Comparison of ENCODE assay signal across 8 cellular contexts in genomic region chr11:118928108-118928869, GRCh38. TPM values are rescaled to one million over a fixed set of nuclear protein-coding genes. Genes with fewer than 3 reads are reported as not detected.
DNase-seq lines count a peak whose midpoint lies in the region; ATAC-seq and TF ChIP-seq lines count a peak whose summit lies in the region.

No MANE protein-coding gene starts in this region.

- H3K27ac ChIP-seq in OCI-LY3 (ENCODE audit: low read length) = peak overlapping the region; percentile 78

- H3K4me3 ChIP-seq in OCI-LY3 (ENCODE audit: low read length) = peak overlapping the region; percentile 85
- peak overlapping the region; percentile 74 for H3K4me3 ChIP-seq in epithelial cell of esophagus (ENCODE audit: low read length)
- peak overlapping the region; percentile 65 for H3K4me3 ChIP-seq in mucosa of descending colon

- ATAC-seq in GM21576 (IDR thresholded peaks at IDR 0.05; ENCODE audit: unreplicated experiment) (peak; percentile 46), mucosa of descending colon (peak; percentile 69)

- peaks cover 5% of the 10 kb centered on the region; the same call in 1 of the 2 replicates for H3K27me3 ChIP-seq in OCI-LY3 (ENCODE audit: low read depth, low read length)

- TF ChIP-seq CTCF in OCI-LY3 (IDR thresholded peaks at IDR 0.05; ENCODE audit: low read depth, low read length) (peak; percentile 89), epithelial cell of esophagus (IDR thresholded peaks at IDR 0.05; ENCODE audit: insufficient read depth, low read depth, low read length, missing control alignments) (peak; percentile 88), mucosa of descending colon (IDR thresholded peaks at IDR 0.05) (peak; percentile 77)

- peak overlapping the region; percentile 49; the same call in 1 of the 2 replicates for H2AFZ ChIP-seq in OCI-LY3 (ENCODE audit: low read depth, low read length)

- H3K9me3 ChIP-seq in OCI-LY3 (ENCODE audit: insufficient read depth, low read length) = no peaks in the 10 kb centered on the region
- H3K9me3 ChIP-seq in mucosa of descending colon = no peaks in the 10 kb centered on the region

- no peaks in the 10 kb centered on the region for H3K36me3 ChIP-seq in OCI-LY3 (replicated peaks; ENCODE audit: low read depth, low read length)
- H3K36me3 ChIP-seq in mucosa of descending colon (ENCODE audit: low read depth) = no peaks in the 10 kb centered on the region

- intact Hi-C loops in mucosa of descending colon (cut with DNase I, micrococcal nuclease) = no loop called here

- DNase-seq in Caki2 (ENCODE audit: low read depth) = peak; percentile 91
- DNase-seq in activated T-cell treated with anti-CD3 and anti-CD28 coated beads for 1 hour (ENCODE audit: low read depth) = peak; percentile 92
- DNase-seq in epithelial cell of esophagus (ENCODE audit: low read depth) = peak; percentile 97
- peak; percentile 92 to 95 (median 95) for DNase-seq in mucosa of descending colon
- peak; percentile 83 to 89 for DNase-seq in stimulated activated CD8-positive, alpha-beta memory T cell treated with anti-CD3 and anti-CD28 coated beads, Interleukin-4, amount 100 ng/mL, for 4 hours (ENCODE audit: low read depth in 2 of 2, low spot score in 1 of 2)

- peak overlapping the region; percentile 95 for H3K4me2 ChIP-seq in OCI-LY3 (ENCODE audit: low read length)

- H3K4me1 ChIP-seq in OCI-LY3 (ENCODE audit: low read length) = peaks cover 33% of the 10 kb centered on the region
- H3K4me1 ChIP-seq in mucosa of descending colon (ENCODE audit: low read depth) = peaks cover 21% of the 10 kb centered on the region

- in situ Hi-C loops in Caki2 (cut with HindIII; ENCODE audit: low pct_unique_long_range_greater_than_20kb, low sequenced_read_pairs) = no loop called here

- 0 out of 2 replicates have a peak, but pooled peaks have one; percentile 41 for TF ChIP-seq EP300 in Ishikawa (IDR thresholded peaks at IDR 0.05; ENCODE audit: borderline replicate concordance)

- H3K79me2 ChIP-seq in OCI-LY3 (ENCODE audit: low read length) = peaks cover 21% of the 10 kb centered on the region

- TF ChIP-seq RAD21 in Ishikawa (IDR thresholded peaks at IDR 0.05; ENCODE audit: low read depth) = peak; percentile 93

- H3K9ac ChIP-seq in OCI-LY3 (ENCODE audit: low read length) = peak overlapping the region; percentile 76

- no peaks in the 10 kb centered on the region for H4K20me1 ChIP-seq in OCI-LY3 (ENCODE audit: insufficient read depth, low read length)

TF ChIP-seq in Ishikawa, 13 proteins besides CTCF, POLR2A, EP300 and RAD21:
- TF ChIP-seq TCF12 (IDR thresholded peaks at IDR 0.05; ENCODE audit: low read depth) (0 out of 2 replicates have a peak, but pooled peaks have one; percentile 63), FOXM1 (IDR thresholded peaks at IDR 0.05; ENCODE audit: borderline replicate concordance, low read depth) (peak; percentile 32; the same call in 1 of the 2 replicates), NFIC (IDR thresholded peaks at IDR 0.05) (peak; percentile 46), ZBTB7A (IDR thresholded peaks at IDR 0.05; ENCODE audit: low read depth) (peak; percentile 77), TAF1 (IDR thresholded peaks at IDR 0.05; ENCODE audit: low read depth) (peak; percentile 43; the same call in 1 of the 2 replicates), CEBPB (IDR thresholded peaks at IDR 0.05) (no peak), TEAD4 (IDR thresholded peaks at IDR 0.05) (no peak; the same call in 1 of the 2 replicates), EGR1 (IDR thresholded peaks at IDR 0.05) (no peak), CREB1 (IDR thresholded peaks at IDR 0.05; ENCODE audit: low read depth) (no peak), YY1 (IDR thresholded peaks at IDR 0.05; ENCODE audit: low read depth) (peak; percentile 29; the same call in 1 of the 2 replicates)
- TF ChIP-seq, protein P1, sequence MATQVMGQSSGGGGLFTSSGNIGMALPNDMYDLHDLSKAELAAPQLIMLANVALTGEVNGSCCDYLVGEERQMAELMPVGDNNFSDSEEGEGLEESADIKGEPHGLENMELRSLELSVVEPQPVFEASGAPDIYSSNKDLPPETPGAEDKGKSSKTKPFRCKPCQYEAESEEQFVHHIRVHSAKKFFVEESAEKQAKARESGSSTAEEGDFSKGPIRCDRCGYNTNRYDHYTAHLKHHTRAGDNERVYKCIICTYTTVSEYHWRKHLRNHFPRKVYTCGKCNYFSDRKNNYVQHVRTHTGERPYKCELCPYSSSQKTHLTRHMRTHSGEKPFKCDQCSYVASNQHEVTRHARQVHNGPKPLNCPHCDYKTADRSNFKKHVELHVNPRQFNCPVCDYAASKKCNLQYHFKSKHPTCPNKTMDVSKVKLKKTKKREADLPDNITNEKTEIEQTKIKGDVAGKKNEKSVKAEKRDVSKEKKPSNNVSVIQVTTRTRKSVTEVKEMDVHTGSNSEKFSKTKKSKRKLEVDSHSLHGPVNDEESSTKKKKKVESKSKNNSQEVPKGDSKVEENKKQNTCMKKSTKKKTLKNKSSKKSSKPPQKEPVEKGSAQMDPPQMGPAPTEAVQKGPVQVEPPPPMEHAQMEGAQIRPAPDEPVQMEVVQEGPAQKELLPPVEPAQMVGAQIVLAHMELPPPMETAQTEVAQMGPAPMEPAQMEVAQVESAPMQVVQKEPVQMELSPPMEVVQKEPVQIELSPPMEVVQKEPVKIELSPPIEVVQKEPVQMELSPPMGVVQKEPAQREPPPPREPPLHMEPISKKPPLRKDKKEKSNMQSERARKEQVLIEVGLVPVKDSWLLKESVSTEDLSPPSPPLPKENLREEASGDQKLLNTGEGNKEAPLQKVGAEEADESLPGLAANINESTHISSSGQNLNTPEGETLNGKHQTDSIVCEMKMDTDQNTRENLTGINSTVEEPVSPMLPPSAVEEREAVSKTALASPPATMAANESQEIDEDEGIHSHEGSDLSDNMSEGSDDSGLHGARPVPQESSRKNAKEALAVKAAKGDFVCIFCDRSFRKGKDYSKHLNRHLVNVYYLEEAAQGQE (IDR thresholded peaks at IDR 0.05; ENCODE audit: low read depth) = no peak
- TF ChIP-seq, protein P2, sequence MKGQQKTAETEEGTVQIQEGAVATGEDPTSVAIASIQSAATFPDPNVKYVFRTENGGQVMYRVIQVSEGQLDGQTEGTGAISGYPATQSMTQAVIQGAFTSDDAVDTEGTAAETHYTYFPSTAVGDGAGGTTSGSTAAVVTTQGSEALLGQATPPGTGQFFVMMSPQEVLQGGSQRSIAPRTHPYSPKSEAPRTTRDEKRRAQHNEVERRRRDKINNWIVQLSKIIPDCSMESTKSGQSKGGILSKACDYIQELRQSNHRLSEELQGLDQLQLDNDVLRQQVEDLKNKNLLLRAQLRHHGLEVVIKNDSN (IDR thresholded peaks at IDR 0.05) = peak; percentile 75
- TF ChIP-seq, protein P3, sequence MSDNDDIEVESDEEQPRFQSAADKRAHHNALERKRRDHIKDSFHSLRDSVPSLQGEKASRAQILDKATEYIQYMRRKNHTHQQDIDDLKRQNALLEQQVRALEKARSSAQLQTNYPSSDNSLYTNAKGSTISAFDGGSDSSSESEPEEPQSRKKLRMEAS (IDR thresholded peaks at IDR 0.05) = peak; percentile 58
TF ChIP-seq in Ishikawa: peak in this region for 8.

RNA-seq across cellular contexts. Expression of gene BCL9L, which starts 2.6 kb away (rescaled TPM):
- 3.4 and 3.9 TPM in 2 replicates for total RNA-seq in Caki2 (2014; rRNA removed; shearing (Covaris generic); ENCODE audit: low replicate concordance)
- total RNA-seq in mucosa of descending colon = 10 to 100 TPM; 28.6 to 70.1 (median 41.7) TPM

RNA-seq across cellular contexts. Expression of gene UPK2, which starts 27.8 kb away (rescaled TPM):
- total RNA-seq in Caki2 (2014; rRNA removed; shearing (Covaris generic); ENCODE audit: low replicate concordance) = not detected in 2 replicates
- total RNA-seq in mucosa of descending colon = not detected

RNA-seq across cellular contexts. Expression of gene FOXR1, which starts 43.3 kb away (rescaled TPM):
- total RNA-seq in Caki2 (2014; rRNA removed; shearing (Covaris generic); ENCODE audit: low replicate concordance) = not detected in 2 replicates
- total RNA-seq in mucosa of descending colon = not detected

RNA-seq across cellular contexts. Expression of gene CXCR5, which starts 44.6 kb away (rescaled TPM):
- total RNA-seq in Caki2 (2014; rRNA removed; shearing (Covaris generic); ENCODE audit: low replicate concordance) = not detected in 2 replicates
- under 1 TPM in 2 of 3 donors, not detected in 1; 0.12 to 0.23 TPM for total RNA-seq in mucosa of descending colon

Comparison
In these comparisons a context has a peak if more than half of its experiments do, and no peak if none do; other contexts are left out.
1. Peak in every context shown above with its lines: DNase-seq, ATAC-seq, H3K4me3 ChIP-seq and H3K27ac ChIP-seq.